22 cellular contexts compared by ENCODE assay signal in the genomic region with DNA sequence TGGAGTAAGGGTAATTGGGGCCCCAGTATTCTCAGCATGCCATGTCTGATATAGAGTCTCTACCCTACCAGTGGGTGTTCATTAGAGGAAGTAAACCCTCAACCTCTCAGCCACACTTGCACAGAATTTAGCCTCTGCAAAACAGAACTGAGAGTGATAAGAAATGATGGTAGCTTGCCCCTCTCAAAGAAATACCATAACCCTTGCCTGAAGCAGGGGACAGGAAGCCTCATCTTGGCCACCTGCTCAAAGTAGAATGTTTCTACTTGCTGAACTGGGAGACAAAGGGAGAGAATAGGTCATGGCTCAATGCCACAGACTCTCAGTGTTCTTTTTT. TPM values are rescaled to one million over a fixed set of nuclear protein-coding genes. Genes with fewer than 3 reads are reported as not detected.
DNase-seq lines count a peak whose midpoint lies in the region; ATAC-seq lines count a peak whose summit lies in the region.
"Had no signal": no experiment of that assay in that cellular context is flagged by ENCODE, and none has a peak within 500 bp of the region (broad histone marks: within the 10 kb centered on the region; RNA-seq: fewer than 3 reads in every experiment).

No MANE protein-coding gene starts in this region.

- no peaks in the 10 kb centered on the region for H3K4me1 Mint-ChIP-seq in activated CD4-positive, alpha-beta T cell treated with anti-CD3 and anti-CD28 coated beads, Interleukin-2, amount 10 ng/mL, durations not matched to agents 24 days and 14 days
- H3K4me1 Mint-ChIP-seq in stimulated activated memory B cell treated with anti-CD40 and anti-IgM and Interleukin-4, amounts not matched to agents 10 μg/mL and 1 μg/mL and 100 μg/mL, for 72 hours, result no peaks in the 10 kb centered on the region
- H3K4me1 Mint-ChIP-seq: CD4-positive, alpha-beta memory T cell; T-cell had no signal

- H3K9me3 Mint-ChIP-seq in activated CD4-positive, alpha-beta T cell treated with anti-CD3 and anti-CD28 coated beads, Interleukin-2, amount 10 ng/mL, durations not matched to agents 24 days and 14 days, result no peaks in the 10 kb centered on the region
- no peaks in the 10 kb centered on the region for H3K9me3 Mint-ChIP-seq in stimulated activated memory B cell treated with anti-CD40 and anti-IgM and Interleukin-4, amounts not matched to agents 10 μg/mL and 1 μg/mL and 100 μg/mL, for 72 hours
- H3K9me3 Mint-ChIP-seq: T-cell had no signal

- DNase-seq in activated CD4-positive, alpha-beta T cell treated with anti-CD3 and anti-CD28 coated beads, Interleukin-2, amount 10 ng/mL, durations not matched to agents 24 days and 14 days, result peak; percentile 33
- DNase-seq in activated CD4-positive, alpha-beta T cell treated with anti-CD3 and anti-CD28 coated beads for 48 hours, result no peak
- DNase-seq in MV-4-11 (lab: John Stamatoyannopoulos, UW), result peak; percentile 1
- no peak for DNase-seq in NCI-H1092 treated with DMSO at 0.1 percent for 48 hours (lab: John Stamatoyannopoulos, UW)
- DNase-seq in activated T-cell treated with anti-CD3 and anti-CD28 coated beads, Interleukin-2, amount 50 U/mL, for 1 hour, result no peak
- DNase-seq: Caco-2; CD4-positive, alpha-beta memory T cell; DMS 273 treated with DMSO at 0.1 percent for 48 hours; DND-41; H7; Kasumi-1; NCI-H1048; NCI-H1436; NCI-H1930; NCI-H510A treated with DMSO at 0.1 percent for 48 hours; NCI-H748 treated with DMSO at 0.1 percent for 48 hours; SJCRH30; T-cell had no signal

- ATAC-seq in HG02884 (IDR thresholded peaks at IDR 0.05; ENCODE audit: unreplicated experiment) (peak; percentile 85), GM21367 (IDR thresholded peaks at IDR 0.05; ENCODE audit: unreplicated experiment) (no peak)
- ATAC-seq in stimulated activated memory B cell treated with anti-CD40 and anti-IgM and Interleukin-4, amounts not matched to agents 10 μg/mL and 1 μg/mL and 100 μg/mL, for 72 hours, result peak; percentile 39
- ATAC-seq: Panc1, T-cell had no signal

- no peak overlapping the region for H3K4me3 Mint-ChIP-seq in activated CD4-positive, alpha-beta T cell treated with anti-CD3 and anti-CD28 coated beads, Interleukin-2, amount 10 ng/mL, durations not matched to agents 24 days and 14 days
- H3K4me3 Mint-ChIP-seq in stimulated activated memory B cell treated with anti-CD40 and anti-IgM and Interleukin-4, amounts not matched to agents 10 μg/mL and 1 μg/mL and 100 μg/mL, for 72 hours, result no peak overlapping the region
- H3K4me3 Mint-ChIP-seq: CD4-positive, alpha-beta memory T cell; T-cell had no signal

- intact Hi-C loops in activated CD4-positive, alpha-beta T cell treated with anti-CD3 and anti-CD28 coated beads, Interleukin-2, amount 10 ng/mL, durations not matched to agents 24 days and 14 days (cut with micrococcal nuclease), result no loop called here

- H3K27me3 Mint-ChIP-seq in activated CD4-positive, alpha-beta T cell treated with anti-CD3 and anti-CD28 coated beads, Interleukin-2, amount 10 ng/mL, durations not matched to agents 24 days and 14 days, result no peaks in the 10 kb centered on the region
- H3K27me3 Mint-ChIP-seq in stimulated activated memory B cell treated with anti-CD40 and anti-IgM and Interleukin-4, amounts not matched to agents 10 μg/mL and 1 μg/mL and 100 μg/mL, for 72 hours, result no peaks in the 10 kb centered on the region

- H3K36me3 Mint-ChIP-seq in activated CD4-positive, alpha-beta T cell treated with anti-CD3 and anti-CD28 coated beads, Interleukin-2, amount 10 ng/mL, durations not matched to agents 24 days and 14 days (ENCODE audit: low read depth), result no peaks in the 10 kb centered on the region
- H3K36me3 Mint-ChIP-seq in stimulated activated memory B cell treated with anti-CD40 and anti-IgM and Interleukin-4, amounts not matched to agents 10 μg/mL and 1 μg/mL and 100 μg/mL, for 72 hours, result no peaks in the 10 kb centered on the region
- H3K36me3 Mint-ChIP-seq: CD4-positive, alpha-beta memory T cell; T-cell had no signal

- no peak overlapping the region for H3K27ac Mint-ChIP-seq in activated CD4-positive, alpha-beta T cell treated with anti-CD3 and anti-CD28 coated beads, Interleukin-2, amount 10 ng/mL, durations not matched to agents 24 days and 14 days
- no peak overlapping the region for H3K27ac Mint-ChIP-seq in stimulated activated memory B cell treated with anti-CD40 and anti-IgM and Interleukin-4, amounts not matched to agents 10 μg/mL and 1 μg/mL and 100 μg/mL, for 72 hours
- H3K27ac Mint-ChIP-seq: CD4-positive, alpha-beta memory T cell; T-cell had no signal

RNA-seq across cellular contexts. Expression of a gene that starts 33.7 kb away (rescaled TPM):
- total RNA-seq in activated CD4-positive, alpha-beta T cell treated with anti-CD3 and anti-CD28 coated beads, Interleukin-2, amount 10 ng/mL, durations not matched to agents 24 days and 14 days, result 0.26 and 0.33 TPM in 2 replicates
- total RNA-seq: SJCRH30 had no signal

Comparison
In these comparisons a context has a peak if more than half of its experiments do, and no peak if none do; other contexts are left out.
1. DNase-seq: peak in activated CD4-positive, alpha-beta T cell treated with anti-CD3 and anti-CD28 coated beads, Interleukin-2, amount 10 ng/mL, durations not matched to agents 24 days and 14 days (single experiment) and MV-4-11 (single experiment); none in activated CD4-positive, alpha-beta T cell treated with anti-CD3 and anti-CD28 coated beads for 48 hours (single experiment), NCI-H1092 treated with DMSO at 0.1 percent for 48 hours (single experiment) and activated T-cell treated with anti-CD3 and anti-CD28 coated beads, Interleukin-2, amount 50 U/mL, for 1 hour (single experiment).